Comparison of ENCODE assay signal across 10 cellular contexts in genomic region chr17:37791985-37792384, GRCh38. TPM values are rescaled to one million over a fixed set of nuclear protein-coding genes. Genes with fewer than 3 reads are reported as not detected.
"Had no signal": no experiment of that assay in that cellular context is flagged by ENCODE, and none has a peak within 500 bp of the region (broad histone marks: within the 10 kb centered on the region; RNA-seq: fewer than 3 reads in every experiment).

No MANE protein-coding gene starts in this region.

- H3K27ac Mint-ChIP-seq: naive thymus-derived CD4-positive, alpha-beta T cell had no signal

- H3K36me3 Mint-ChIP-seq: naive thymus-derived CD4-positive, alpha-beta T cell had no signal

- ATAC-seq: heart left ventricle had no signal

- H3K9me3 Mint-ChIP-seq: naive thymus-derived CD4-positive, alpha-beta T cell; neural crest cell had no signal

- DNase-seq: effector CD8-positive, alpha-beta T cell; heart left ventricle; hypothalamus; nucleus accumbens; ovary; tibial artery; upper lobe of left lung; uterus had no signal

- H3K4me3 Mint-ChIP-seq: naive thymus-derived CD4-positive, alpha-beta T cell; neural crest cell had no signal

RNA-seq across cellular contexts. Expression of gene HNF1B, which starts 47.1 kb away (rescaled TPM):
- polyA plus RNA-seq: heart left ventricle; naive thymus-derived CD4-positive, alpha-beta T cell had no signal
